Comparison of ENCODE assay signal across 28 cellular contexts in genomic region chr10:116704926-116705325, GRCh38. TPM values are rescaled to one million over a fixed set of nuclear protein-coding genes. Genes with fewer than 3 reads are reported as not detected.
A peak's percentile ranks its signal among the peaks of the same experiment; 100 is the strongest.
DNase-seq lines count a peak whose midpoint lies in the region; ATAC-seq, FAIRE-seq and TF ChIP-seq lines count a peak whose summit lies in the region.
"Had no signal": no experiment of that assay in that cellular context is flagged by ENCODE, and none has a peak within 500 bp of the region (broad histone marks: within the 10 kb centered on the region; RNA-seq: fewer than 3 reads in every experiment).

No MANE protein-coding gene starts in this region.

- in situ Hi-C loops in KBM-7 (cut with MboI; ENCODE audit: low pct_unique_long_range_greater_than_20kb, low sequenced_read_pairs), result no loop called here

- TF ChIP-seq CTCF in LNCaP clone FGC (IDR thresholded peaks at IDR 0.05; ENCODE audit: control insufficient read depth, extremely low read depth, insufficient read depth), result no peak

- no peak for ATAC-seq in HG03108 (IDR thresholded peaks at IDR 0.05; ENCODE audit: unreplicated experiment)
- ATAC-seq: activated CD4-positive, CD25-positive, alpha-beta regulatory T cell treated with anti-CD3 and anti-CD28 coated beads, Interleukin-2, amount 50 U/mL, for 24 hours; activated naive CD8-positive, alpha-beta T cell treated with anti-CD3 and anti-CD28 coated beads, Interleukin-2, amount 50 U/mL, for 24 hours; activated T-cell treated with anti-CD3 and anti-CD28 coated beads, Interleukin-2, amount 50 U/mL, for 72 hours; gastrocnemius medialis; K562; naive thymus-derived CD8-positive, alpha-beta T cell had no signal

- H3K4me3 ChIP-seq in LNCaP clone FGC (ENCODE audit: low read depth, low read length), result no peak overlapping the region
- H3K4me3 ChIP-seq: gastrocnemius medialis, hepatocyte, K562, lung had no signal

- intact Hi-C loops in posterior vena cava (cut with DNase I), result no loop called here

- DNase-seq in NCI-H2029 (lab: John Stamatoyannopoulos, UW) (peak; percentile 2), NCI-H2029 treated with DMSO at 0.1 percent for 48 hours (lab: John Stamatoyannopoulos, UW) (no peak), LNCaP clone FGC (ENCODE audit: low read depth) (peak; percentile 26), cerebellum (ENCODE audit: low spot score) (peak; percentile 10), posterior vena cava (ENCODE audit: low spot score) (peak; percentile 58), KBM-7 (no peak), urothelium cell line (ENCODE audit: low spot score) (no peak)
- DNase-seq: 8988T; activated CD4-positive, alpha-beta T cell treated with anti-CD3 and anti-CD28 coated beads, Interleukin-2, amount 50 U/mL, for 48 hours; activated naive CD4-positive, alpha-beta T cell; activated naive CD8-positive, alpha-beta T cell treated with anti-CD3 and anti-CD28 coated beads, Interleukin-2, amount 50 U/mL, for 24 hours; activated T-cell treated with anti-CD3 and anti-CD28 coated beads, Interleukin-2, amount 50 U/mL, for 72 hours; gastrocnemius medialis; kidney glomerular epithelial cell; NCI-H1417 treated with DMSO at 0.1 percent for 48 hours; NCI-H2171 treated with DMSO at 0.1 percent for 48 hours; NCI-H526; occipital lobe; Right ventricle myocardium superior; stimulated activated CD4-positive, alpha-beta T cell treated with anti-CD3 and anti-CD28 coated beads, Interleukin-4, amount 100 ng/mL, for 24 hours; T-helper 2 cell had no signal

- FAIRE-seq in urothelium cell line (lab: Jason Lieb, UNC), result no peak
- FAIRE-seq: HTR-8/SVneo, K562 had no signal

RNA-seq across cellular contexts. Expression of gene HSPA12A, which starts 37.4 kb away (rescaled TPM):
- total RNA-seq in cerebellum (63.1 TPM), posterior vena cava (10 to 100 TPM; 20.5 to 20.8 TPM)
- total RNA-seq: naive thymus-derived CD8-positive, alpha-beta T cell had no signal

Comparison
In these comparisons a context has a peak if more than half of its experiments do, and no peak if none do; other contexts are left out.
1. DNase-seq: peak in NCI-H2029 (single experiment), LNCaP clone FGC (single experiment), cerebellum (single experiment) and posterior vena cava (single experiment); none in NCI-H2029 treated with DMSO at 0.1 percent for 48 hours (single experiment), KBM-7 (single experiment) and urothelium cell line (single experiment).